Comparison of ENCODE assay signal across 8 cellular contexts in the genomic region with DNA sequence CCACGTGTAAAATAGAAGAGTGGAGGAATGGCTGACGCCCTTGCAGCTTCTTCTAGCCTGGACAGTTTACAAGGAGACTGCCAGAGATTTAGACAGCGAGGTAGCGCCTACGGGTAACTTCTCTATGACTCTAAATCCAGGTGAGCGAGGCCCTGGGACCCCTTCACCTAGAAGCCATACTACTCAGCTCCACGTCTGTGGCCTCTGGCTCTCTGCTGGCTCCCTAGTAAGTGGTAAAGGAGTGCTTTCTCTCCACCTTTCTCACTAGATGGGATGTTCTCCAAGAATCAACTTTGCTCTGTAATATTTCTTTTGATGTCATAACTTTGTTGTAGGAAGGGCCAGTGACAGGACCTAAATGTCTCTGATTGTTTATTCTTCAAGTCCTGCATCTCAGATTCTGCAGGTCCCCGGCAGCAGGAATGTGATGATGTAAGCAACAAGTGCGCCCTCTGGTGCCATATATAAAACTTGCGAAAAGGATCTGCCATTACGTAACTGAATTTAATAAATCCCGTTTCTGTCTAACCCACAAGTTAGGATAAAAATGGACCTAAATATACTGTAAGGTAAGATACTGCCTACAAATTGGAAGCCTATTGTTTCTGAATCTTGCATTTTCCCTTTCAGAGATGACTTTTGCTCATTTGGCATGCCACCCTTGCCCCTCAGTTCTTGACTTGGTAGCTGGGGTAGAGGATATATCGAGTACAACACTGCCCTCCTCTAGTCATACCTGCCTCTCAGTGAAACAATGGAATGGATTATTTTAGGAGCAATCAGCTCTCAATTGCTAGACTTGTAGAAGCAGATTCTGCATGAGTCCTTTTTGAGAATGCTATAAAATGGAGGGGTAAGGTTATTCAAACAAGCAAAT. TPM values are rescaled to one million over a fixed set of nuclear protein-coding genes. Genes with fewer than 3 reads are reported as not detected.
DNase-seq lines count a peak whose midpoint lies in the region; ATAC-seq, FAIRE-seq and TF ChIP-seq lines count a peak whose summit lies in the region.

No MANE protein-coding gene starts in this region.

- H2AK5ac ChIP-seq in H1 (ENCODE audit: low read depth, low read length), result no peak overlapping the region

- TF ChIP-seq CTCF in AG10803 (conservative IDR thresholded peaks at IDR 0.05; ENCODE audit: low read length) (peak; percentile 66), GM12874 (IDR thresholded peaks at IDR 0.05; ENCODE audit: insufficient read depth, low read depth, low read length) (peak; percentile 47; the same call in 1 of the 2 replicates), H1 (IDR thresholded peaks at IDR 0.05; ENCODE audit: control extremely low read depth in 1 of 3, insufficient read depth in 1 of 3, low read depth in 1 of 3, low read length in 3 of 3) (peak; percentile 23 to 69 (median 61))

- FAIRE-seq in H1 (lab: Jason Lieb, UNC), result peak; percentile 87

- no peaks in the 10 kb centered on the region for H4K20me1 ChIP-seq in H1 (replicated peaks in 1 of 2; ENCODE audit: control insufficient read depth in 1 of 2, insufficient read depth in 2 of 2, low read length in 2 of 2)

- peak overlapping the region; percentile 68; the same call in 1 of the 2 replicates for H2AFZ ChIP-seq in H1 (ENCODE audit: low read length)

- H4K5ac ChIP-seq in H1 (ENCODE audit: insufficient read length, low read depth, low read length), result no peak overlapping the region

- no peak overlapping the region for H2BK120ac ChIP-seq in H1 (replicated peaks; ENCODE audit: low read depth, low read length)

- CTCF ChIA-PET in T-cell (lab: Charles Lee) (interaction anchor here in 1 of 2 donors (0.6 kb wide), 1 partner anchor 688 kb away, joined by 4 read pairs; no protein-coding TSS in a partner anchor), H1 (lab: Charles Lee; ENCODE audit: partially characterized antibody) (interaction anchor here (0.6 to 19.5 kb wide), 20 partner anchors 8 to 94 kb away, joined by 3 to 363 read pairs (median 4); a partner anchor contains a TSS)

- no peak for TF ChIP-seq EP300 in H1 (IDR thresholded peaks at IDR 0.05; ENCODE audit: borderline replicate concordance in 1 of 2, low read depth in 2 of 2, low read length in 2 of 2)

- peak; percentile 72 to 80 for TF ChIP-seq RAD21 in H1 (IDR thresholded peaks at IDR 0.05 in 1 of 2, conservative IDR thresholded peaks at IDR 0.05 in 1 of 2; ENCODE audit: low read depth in 2 of 2, low read length in 2 of 2)

- TF ChIP-seq POLR2A in H1 (IDR thresholded peaks at IDR 0.05; ENCODE audit: control extremely low read depth in 1 of 2, low read depth in 2 of 2, low read length in 2 of 2), result no peak

- no peak overlapping the region for H3K4me3 Mint-ChIP-seq in T-cell

- no peak overlapping the region for H3K27ac ChIP-seq in H1 (ENCODE audit: low read depth, low read length)

- no peaks in the 10 kb centered on the region for H3K79me2 ChIP-seq in H1 (ENCODE audit: control insufficient read depth in 1 of 2, insufficient read depth in 2 of 2, low read length in 2 of 2)

- H3K27me3 Mint-ChIP-seq in T-cell, result peaks cover 13 to 21% of the 10 kb centered on the region in 2 donors

- H3K27ac Mint-ChIP-seq in T-cell, result no peak overlapping the region

- H3K4me2 ChIP-seq in H1 (ENCODE audit: insufficient read depth in 1 of 2, low read depth in 2 of 2, low read length in 2 of 2), result no peak overlapping the region

- no peak overlapping the region for H3K9ac ChIP-seq in H1 (replicated peaks in 1 of 4; ENCODE audit: extremely low read depth in 1 of 4, low read depth in 3 of 4, low read length in 3 of 4)

- no peak overlapping the region for H2BK12ac ChIP-seq in H1 (ENCODE audit: low read depth, low read length)

- H3K4me1 Mint-ChIP-seq in T-cell, result peaks cover 0 to 6% (median 4%) of the 10 kb centered on the region in 3 donors

- no peaks in the 10 kb centered on the region for H3K4me1 ChIP-seq in H1 (replicated peaks in 1 of 4; ENCODE audit: control insufficient read depth in 3 of 4, insufficient read depth in 4 of 4, low read length in 3 of 4)

- 43% methylated on average over 13 of the region's 13 CpGs; no CpG with 5 or more reads in 1 of the 2 experiments for WGBS in H1 (ENCODE audit: extremely low coverage in 1 of 2, insufficient coverage in 1 of 2, insufficient read length in 1 of 2, insufficient replicate concordance in 2 of 2, low coverage in 1 of 2, low lambda C conversion rate in 2 of 2, missing lambda C conversion rate in 1 of 2), 2 experiments

- no peaks in the 10 kb centered on the region for H3K9me3 Mint-ChIP-seq in T-cell

- no peak overlapping the region for H4K91ac ChIP-seq in H1 (replicated peaks; ENCODE audit: insufficient read length, low read length)

- POLR2A ChIA-PET in T-cell (lab: Charles Lee), result no interaction called here
- POLR2A ChIA-PET in H1 (lab: Charles Lee; ENCODE audit: partially characterized antibody), result interaction anchor here (0.7 to 1.9 kb wide), 2 partner anchors 10 to 28 kb away, joined by 3 read pairs; no protein-coding TSS in a partner anchor

- no peak overlapping the region for H3K4ac ChIP-seq in H1 (replicated peaks; ENCODE audit: insufficient read length, low read depth, low read length)

- no peak overlapping the region for H3K4me3 ChIP-seq in AG10803 (ENCODE audit: low read length)
- no peak overlapping the region for H3K4me3 ChIP-seq in H1 (ENCODE audit: extremely low read depth in 1 of 4, insufficient read depth in 2 of 4, low read depth in 3 of 4, low read length in 4 of 4)

- H3K36me3 Mint-ChIP-seq in T-cell, result no peaks in the 10 kb centered on the region

- H3K36me3 ChIP-seq in H1 (ENCODE audit: control insufficient read depth in 2 of 4, insufficient read depth in 4 of 4, low read length in 3 of 4), result no peaks in the 10 kb centered on the region

- ATAC-seq in T-cell (replicated peaks in 1 of 4), result peak in 1 of 4 experiments; percentile 37
- no peak for ATAC-seq in GM21825 (IDR thresholded peaks at IDR 0.05; ENCODE audit: unreplicated experiment)

- no peak overlapping the region for H3K18ac ChIP-seq in H1 (ENCODE audit: extremely low read depth, low read length)

- H3K56ac ChIP-seq in H1 (replicated peaks; ENCODE audit: insufficient read length, low read depth, low read length), result no peak overlapping the region

- DNase-seq in AG10803 (ENCODE audit: low read depth) (peak; percentile 75), NCI-H1092 treated with DMSO at 0.1 percent for 48 hours (lab: John Stamatoyannopoulos, UW) (peak; percentile 50), T-cell (peak in 23 of 34 experiments; percentile 7 to 40 (median 16)), H1 (ENCODE audit: low read depth in 1 of 2, low spot score in 2 of 2) (peak in 1 of 2 experiments; percentile 54), midbrain (lab: John Stamatoyannopoulos, UW) (peak; percentile 58), SHP77 treated with DMSO at 0.1 percent for 48 hours (lab: John Stamatoyannopoulos, UW) (no peak)

- H2BK5ac ChIP-seq in H1 (ENCODE audit: low read depth, low read length), result no peak overlapping the region

- no peak overlapping the region for H4K8ac ChIP-seq in H1 (ENCODE audit: extremely low read depth, insufficient read depth, low read length)

- H3K14ac ChIP-seq in H1 (ENCODE audit: insufficient read length), result no peak overlapping the region

- H3K23me2 ChIP-seq in H1 (ENCODE audit: low read depth, low read length), result no peaks in the 10 kb centered on the region

- H2BK20ac ChIP-seq in H1 (ENCODE audit: low read length), result no peak overlapping the region

- H3K9me3 ChIP-seq in H1 (ENCODE audit: insufficient read depth in 2 of 2, low read depth in 1 of 2, low read length in 1 of 2), result no peaks in the 10 kb centered on the region

- H3K79me1 ChIP-seq in H1 (ENCODE audit: low read depth, low read length), result no peaks in the 10 kb centered on the region

- H2BK15ac ChIP-seq in H1 (ENCODE audit: low read length), result no peak overlapping the region

- no peaks in the 10 kb centered on the region for H3K27me3 ChIP-seq in H1 (replicated peaks in 1 of 4; ENCODE audit: control insufficient read depth in 3 of 4, extremely low read depth in 1 of 4, insufficient read depth in 3 of 4, low read length in 3 of 4)

- H3K23ac ChIP-seq in H1 (ENCODE audit: insufficient read length), result no peak overlapping the region

TF ChIP-seq in H1, 55 proteins besides CTCF, POLR2A, EP300 and RAD21 (continues in another document):
- TF ChIP-seq, protein P1, sequence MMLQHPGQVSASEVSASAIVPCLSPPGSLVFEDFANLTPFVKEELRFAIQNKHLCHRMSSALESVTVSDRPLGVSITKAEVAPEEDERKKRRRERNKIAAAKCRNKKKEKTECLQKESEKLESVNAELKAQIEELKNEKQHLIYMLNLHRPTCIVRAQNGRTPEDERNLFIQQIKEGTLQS (IDR thresholded peaks at IDR 0.05; ENCODE audit: insufficient read depth, low read depth, low read length), result peak; percentile 77; the same call in 1 of the 2 replicates
- TF ChIP-seq HDAC2 (IDR thresholded peaks at IDR 0.05; ENCODE audit: borderline replicate concordance in 1 of 2, low read depth in 2 of 2, low read length in 2 of 2) (no peak), JUND (IDR thresholded peaks at IDR 0.05; ENCODE audit: low read length) (peak; percentile 74), SIX5 (IDR thresholded peaks at IDR 0.05; ENCODE audit: low read depth, low read length) (no peak), BCL11A (IDR thresholded peaks at IDR 0.05; ENCODE audit: low read depth in 2 of 2, low read length in 2 of 2) (no peak), TEAD4 (IDR thresholded peaks at IDR 0.05; ENCODE audit: low read depth, low read length) (peak; percentile 92), MAFK (IDR thresholded peaks at IDR 0.05; ENCODE audit: low read depth, low read length) (peak; percentile 79), TAF1 (IDR thresholded peaks at IDR 0.05; ENCODE audit: low read depth, low read length) (no peak), CREB1 (IDR thresholded peaks at IDR 0.05) (peak; percentile 76), CEBPB (IDR thresholded peaks at IDR 0.05; ENCODE audit: low read depth, low read length) (peak; percentile 88), SIRT6 (IDR thresholded peaks at IDR 0.05; ENCODE audit: low read length) (no peak)

RNA-seq across cellular contexts. Expression of a gene that starts 11.0 kb away (rescaled TPM):
- total RNA-seq in T-cell, result under 1 TPM in 1 of 5 donors, not detected in 4; 0.22 TPM
- total RNA-seq in H1 (2021; fragmentation: NEBNext Ultra II Directional; extraction: Animal tissue kit (Norgen Biotek cat#: 25700)), result 6.8 and 8.4 TPM in 2 replicates
- polyA plus RNA-seq in H1 (2011; rRNA removed), result 12.9 and 18.9 TPM in 2 replicates
- polyA plus RNA-seq in H1 (2011; cell fraction: cytosol; rRNA removed), result 11.1 TPM
- 29.2 TPM for polyA plus RNA-seq in H1 (2011; cell fraction: nucleus; rRNA removed)
- 7.1 to 10.6 TPM (median 8.7 TPM) in 4 replicates for polyA plus RNA-seq in H1 (2012, experiment 1 of 2)
- polyA plus RNA-seq in H1 (2012, experiment 2 of 2), result 5.6 TPM
- 5.4 TPM for polyA plus RNA-seq in H1 (2013, experiment 1 of 2)
- 4.9 TPM for polyA plus RNA-seq in H1 (2013, experiment 2 of 2)
- polyA minus RNA-seq in H1 (2011; rRNA and poly(A)+ RNA removed), result 6.4 and 8.4 TPM in 2 replicates
- polyA minus RNA-seq in H1 (2011; cell fraction: cytosol; rRNA and poly(A)+ RNA removed), result 5.6 TPM
- polyA minus RNA-seq in H1 (2011; cell fraction: nucleus; rRNA and poly(A)+ RNA removed), result 7.2 TPM
